1 cellular context compared by ENCODE assay signal in the genomic region with DNA sequence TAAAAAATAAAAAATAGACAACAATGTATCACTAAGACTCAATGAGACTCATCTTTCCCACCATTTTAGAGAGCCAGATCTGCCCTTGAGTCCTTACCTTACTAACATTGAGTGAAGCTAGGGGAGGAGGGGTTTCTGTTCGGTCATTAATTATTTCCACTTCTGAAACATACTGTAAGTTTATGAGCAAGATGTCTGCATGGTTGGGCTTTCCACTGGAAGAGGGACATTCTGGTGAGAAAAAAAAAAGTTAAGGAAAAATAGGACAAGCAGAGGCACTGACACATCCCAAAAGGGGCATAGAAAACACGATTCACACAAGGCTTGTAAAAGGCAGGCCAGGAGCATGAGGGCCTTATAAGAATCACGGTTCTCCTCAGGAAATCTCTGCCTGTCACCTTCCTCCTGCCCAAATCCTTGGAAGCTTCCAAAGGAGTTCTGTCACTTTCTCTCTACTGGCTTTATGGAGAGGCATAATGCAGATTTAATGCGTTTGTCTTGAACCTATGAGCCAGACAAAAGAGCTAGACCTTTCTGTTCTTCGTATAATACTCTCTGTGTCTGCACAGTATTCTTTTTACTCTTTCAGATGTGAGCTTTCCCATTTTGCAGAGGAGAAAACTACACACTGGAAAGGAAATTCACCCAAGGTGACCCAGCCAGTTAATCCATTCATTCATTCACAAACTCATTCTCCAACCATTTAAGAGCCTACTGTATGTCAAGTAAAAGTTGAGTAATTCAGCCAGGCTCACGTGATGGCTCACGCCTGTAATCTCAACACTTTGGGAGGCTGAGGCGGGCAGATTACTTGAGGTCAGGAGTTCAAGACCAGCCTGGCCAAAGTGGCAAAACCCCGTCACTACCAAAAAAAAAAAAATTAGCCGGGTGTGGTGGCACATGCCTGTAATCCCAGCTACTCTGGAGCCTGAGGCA.
TF ChIP-seq lines count a peak whose summit lies in the region.

No MANE protein-coding gene starts in this region.

TF ChIP-seq in HEK293, 187 proteins besides CTCF, POLR2A, EP300 and RAD21 (continues in another document):
- no peak for TF ChIP-seq ZNF324 (tag by site-specific recombination; IDR thresholded peaks at IDR 0.05)
- no peak for TF ChIP-seq ZEB2 (tag by site-specific recombination; IDR thresholded peaks at IDR 0.05)
- no peak for TF ChIP-seq ZNF157 (tag by site-specific recombination; IDR thresholded peaks at IDR 0.05)
- no peak for TF ChIP-seq ZNF623 (tag by site-specific recombination; IDR thresholded peaks at IDR 0.05)
- TF ChIP-seq ZNF514 (tag by site-specific recombination; IDR thresholded peaks at IDR 0.05), result no peak
- TF ChIP-seq ZNF214 (tag by site-specific recombination; IDR thresholded peaks at IDR 0.05; ENCODE audit: borderline replicate concordance), result no peak
- TF ChIP-seq ZNF610 (tag by site-specific recombination; IDR thresholded peaks at IDR 0.05; ENCODE audit: borderline replicate concordance), result no peak
- no peak for TF ChIP-seq ZFP69B (tag by site-specific recombination; IDR thresholded peaks at IDR 0.05)
- no peak for TF ChIP-seq MZF1 (tag by site-specific recombination; IDR thresholded peaks at IDR 0.05; ENCODE audit: borderline replicate concordance)
- TF ChIP-seq ZNF621 (tag by site-specific recombination; IDR thresholded peaks at IDR 0.05), result no peak
- TF ChIP-seq AEBP2 (tag by site-specific recombination; IDR thresholded peaks at IDR 0.05; ENCODE audit: borderline replicate concordance), result 0 out of 2 replicates have a peak, but pooled peaks have one; percentile 8
- TF ChIP-seq ZNF629 (tag by site-specific recombination; IDR thresholded peaks at IDR 0.05), result no peak
- TF ChIP-seq ZNF19 (tag by site-specific recombination; IDR thresholded peaks at IDR 0.05; ENCODE audit: low read depth), result no peak
- TF ChIP-seq ZNF2 (tag by site-specific recombination; IDR thresholded peaks at IDR 0.05), result no peak
- no peak for TF ChIP-seq ZNF341 (tag by site-specific recombination; IDR thresholded peaks at IDR 0.05; ENCODE audit: low read depth)
- TF ChIP-seq ZNF837 (tag by site-specific recombination; IDR thresholded peaks at IDR 0.05), result no peak
- TF ChIP-seq, protein P1, sequence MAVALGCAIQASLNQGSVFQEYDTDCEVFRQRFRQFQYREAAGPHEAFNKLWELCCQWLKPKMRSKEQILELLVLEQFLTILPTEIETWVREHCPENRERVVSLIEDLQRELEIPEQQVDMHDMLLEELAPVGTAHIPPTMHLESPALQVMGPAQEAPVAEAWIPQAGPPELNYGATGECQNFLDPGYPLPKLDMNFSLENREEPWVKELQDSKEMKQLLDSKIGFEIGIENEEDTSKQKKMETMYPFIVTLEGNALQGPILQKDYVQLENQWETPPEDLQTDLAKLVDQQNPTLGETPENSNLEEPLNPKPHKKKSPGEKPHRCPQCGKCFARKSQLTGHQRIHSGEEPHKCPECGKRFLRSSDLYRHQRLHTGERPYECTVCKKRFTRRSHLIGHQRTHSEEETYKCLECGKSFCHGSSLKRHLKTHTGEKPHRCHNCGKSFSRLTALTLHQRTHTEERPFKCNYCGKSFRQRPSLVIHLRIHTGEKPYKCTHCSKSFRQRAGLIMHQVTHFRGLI (tag by site-specific recombination; IDR thresholded peaks at IDR 0.05), result peak; percentile 93
- no peak for TF ChIP-seq ZNF391 (tag by site-specific recombination; IDR thresholded peaks at IDR 0.05; ENCODE audit: borderline replicate concordance, low read depth)
- no peak for TF ChIP-seq ZNF16 (tag by site-specific recombination; IDR thresholded peaks at IDR 0.05; ENCODE audit: low read depth)
- TF ChIP-seq ZBTB49 (tag by site-specific recombination; IDR thresholded peaks at IDR 0.05; ENCODE audit: low read depth), result no peak
- no peak for TF ChIP-seq ZNF292 (tag by site-specific recombination; IDR thresholded peaks at IDR 0.05; ENCODE audit: borderline replicate concordance, low read depth)
- TF ChIP-seq ZNF488 (tag by site-specific recombination; IDR thresholded peaks at IDR 0.05), result no peak
- TF ChIP-seq ZNF785 (tag by site-specific recombination; IDR thresholded peaks at IDR 0.05), result no peak
- no peak for TF ChIP-seq ZBTB8A (tag by site-specific recombination; IDR thresholded peaks at IDR 0.05)
- TF ChIP-seq ELK4 (IDR thresholded peaks at IDR 0.05; ENCODE audit: borderline replicate concordance, low read depth, low read length), result no peak
- TF ChIP-seq MYNN (tag by site-specific recombination; IDR thresholded peaks at IDR 0.05; ENCODE audit: borderline replicate concordance), result no peak
- no peak for TF ChIP-seq ZNF132 (tag by site-specific recombination; IDR thresholded peaks at IDR 0.05; ENCODE audit: borderline replicate concordance)
- TF ChIP-seq ZNF660 (tag by site-specific recombination; IDR thresholded peaks at IDR 0.05), result no peak
- no peak for TF ChIP-seq SP2 (tag by site-specific recombination; IDR thresholded peaks at IDR 0.05)
- no peak for TF ChIP-seq SP3 (tag by site-specific recombination; IDR thresholded peaks at IDR 0.05)
- TF ChIP-seq ZFHX2 (tag by site-specific recombination; conservative IDR thresholded peaks at IDR 0.05), result no peak
- TF ChIP-seq MEIS1 (CRISPR knock-in tag; IDR thresholded peaks at IDR 0.05; ENCODE audit: borderline replicate concordance), result no peak
- TF ChIP-seq ZNF223 (tag by site-specific recombination; IDR thresholded peaks at IDR 0.05), result 0 out of 2 replicates have a peak, but pooled peaks have one; percentile 34
- TF ChIP-seq PRDM1 (tag by site-specific recombination; IDR thresholded peaks at IDR 0.05), result peak; percentile 67
- no peak for TF ChIP-seq ZNF350 (tag by site-specific recombination; IDR thresholded peaks at IDR 0.05)
- no peak for TF ChIP-seq ZNF138 (tag by site-specific recombination; IDR thresholded peaks at IDR 0.05; ENCODE audit: borderline replicate concordance)
- TF ChIP-seq SCRT2 (tag by site-specific recombination; IDR thresholded peaks at IDR 0.05), result no peak
- TF ChIP-seq ZBTB21 (tag by site-specific recombination; IDR thresholded peaks at IDR 0.05), result no peak
- TF ChIP-seq SP7 (tag by site-specific recombination; IDR thresholded peaks at IDR 0.05), result peak; percentile 23; the same call in 1 of the 2 replicates
- no peak for TF ChIP-seq ZNF76 (tag by site-specific recombination; IDR thresholded peaks at IDR 0.05; ENCODE audit: borderline replicate concordance, low read depth)
- TF ChIP-seq HOXA7 (CRISPR knock-in tag; IDR thresholded peaks at IDR 0.05; ENCODE audit: borderline replicate concordance), result no peak
- TF ChIP-seq, protein P2, sequence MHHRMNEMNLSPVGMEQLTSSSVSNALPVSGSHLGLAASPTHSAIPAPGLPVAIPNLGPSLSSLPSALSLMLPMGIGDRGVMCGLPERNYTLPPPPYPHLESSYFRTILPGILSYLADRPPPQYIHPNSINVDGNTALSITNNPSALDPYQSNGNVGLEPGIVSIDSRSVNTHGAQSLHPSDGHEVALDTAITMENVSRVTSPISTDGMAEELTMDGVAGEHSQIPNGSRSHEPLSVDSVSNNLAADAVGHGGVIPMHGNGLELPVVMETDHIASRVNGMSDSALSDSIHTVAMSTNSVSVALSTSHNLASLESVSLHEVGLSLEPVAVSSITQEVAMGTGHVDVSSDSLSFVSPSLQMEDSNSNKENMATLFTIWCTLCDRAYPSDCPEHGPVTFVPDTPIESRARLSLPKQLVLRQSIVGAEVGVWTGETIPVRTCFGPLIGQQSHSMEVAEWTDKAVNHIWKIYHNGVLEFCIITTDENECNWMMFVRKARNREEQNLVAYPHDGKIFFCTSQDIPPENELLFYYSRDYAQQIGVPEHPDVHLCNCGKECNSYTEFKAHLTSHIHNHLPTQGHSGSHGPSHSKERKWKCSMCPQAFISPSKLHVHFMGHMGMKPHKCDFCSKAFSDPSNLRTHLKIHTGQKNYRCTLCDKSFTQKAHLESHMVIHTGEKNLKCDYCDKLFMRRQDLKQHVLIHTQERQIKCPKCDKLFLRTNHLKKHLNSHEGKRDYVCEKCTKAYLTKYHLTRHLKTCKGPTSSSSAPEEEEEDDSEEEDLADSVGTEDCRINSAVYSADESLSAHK (tag by site-specific recombination; IDR thresholded peaks at IDR 0.05), result no peak
- TF ChIP-seq, protein P3, sequence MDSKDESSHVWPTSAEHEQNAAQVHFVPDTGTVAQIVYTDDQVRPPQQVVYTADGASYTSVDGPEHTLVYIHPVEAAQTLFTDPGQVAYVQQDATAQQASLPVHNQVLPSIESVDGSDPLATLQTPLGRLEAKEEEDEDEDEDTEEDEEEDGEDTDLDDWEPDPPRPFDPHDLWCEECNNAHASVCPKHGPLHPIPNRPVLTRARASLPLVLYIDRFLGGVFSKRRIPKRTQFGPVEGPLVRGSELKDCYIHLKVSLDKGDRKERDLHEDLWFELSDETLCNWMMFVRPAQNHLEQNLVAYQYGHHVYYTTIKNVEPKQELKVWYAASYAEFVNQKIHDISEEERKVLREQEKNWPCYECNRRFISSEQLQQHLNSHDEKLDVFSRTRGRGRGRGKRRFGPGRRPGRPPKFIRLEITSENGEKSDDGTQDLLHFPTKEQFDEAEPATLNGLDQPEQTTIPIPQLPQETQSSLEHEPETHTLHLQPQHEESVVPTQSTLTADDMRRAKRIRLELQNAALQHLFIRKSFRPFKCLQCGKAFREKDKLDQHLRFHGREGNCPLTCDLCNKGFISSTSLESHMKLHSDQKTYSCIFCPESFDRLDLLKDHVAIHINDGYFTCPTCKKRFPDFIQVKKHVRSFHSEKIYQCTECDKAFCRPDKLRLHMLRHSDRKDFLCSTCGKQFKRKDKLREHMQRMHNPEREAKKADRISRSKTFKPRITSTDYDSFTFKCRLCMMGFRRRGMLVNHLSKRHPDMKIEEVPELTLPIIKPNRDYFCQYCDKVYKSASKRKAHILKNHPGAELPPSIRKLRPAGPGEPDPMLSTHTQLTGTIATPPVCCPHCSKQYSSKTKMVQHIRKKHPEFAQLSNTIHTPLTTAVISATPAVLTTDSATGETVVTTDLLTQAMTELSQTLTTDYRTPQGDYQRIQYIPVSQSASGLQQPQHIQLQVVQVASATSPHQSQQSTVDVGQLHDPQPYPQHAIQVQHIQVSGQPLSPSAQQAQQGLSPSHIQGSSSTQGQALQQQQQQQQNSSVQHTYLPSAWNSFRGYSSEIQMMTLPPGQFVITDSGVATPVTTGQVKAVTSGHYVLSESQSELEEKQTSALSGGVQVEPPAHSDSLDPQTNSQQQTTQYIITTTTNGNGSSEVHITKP (tag by site-specific recombination; IDR thresholded peaks at IDR 0.05), result peak; percentile 63
- no peak for TF ChIP-seq REPIN1 (tag by site-specific recombination; IDR thresholded peaks at IDR 0.05; ENCODE audit: low read depth)
- no peak for TF ChIP-seq ZNF777 (tag by site-specific recombination; IDR thresholded peaks at IDR 0.05; ENCODE audit: borderline replicate concordance)
- TF ChIP-seq, protein P4, sequence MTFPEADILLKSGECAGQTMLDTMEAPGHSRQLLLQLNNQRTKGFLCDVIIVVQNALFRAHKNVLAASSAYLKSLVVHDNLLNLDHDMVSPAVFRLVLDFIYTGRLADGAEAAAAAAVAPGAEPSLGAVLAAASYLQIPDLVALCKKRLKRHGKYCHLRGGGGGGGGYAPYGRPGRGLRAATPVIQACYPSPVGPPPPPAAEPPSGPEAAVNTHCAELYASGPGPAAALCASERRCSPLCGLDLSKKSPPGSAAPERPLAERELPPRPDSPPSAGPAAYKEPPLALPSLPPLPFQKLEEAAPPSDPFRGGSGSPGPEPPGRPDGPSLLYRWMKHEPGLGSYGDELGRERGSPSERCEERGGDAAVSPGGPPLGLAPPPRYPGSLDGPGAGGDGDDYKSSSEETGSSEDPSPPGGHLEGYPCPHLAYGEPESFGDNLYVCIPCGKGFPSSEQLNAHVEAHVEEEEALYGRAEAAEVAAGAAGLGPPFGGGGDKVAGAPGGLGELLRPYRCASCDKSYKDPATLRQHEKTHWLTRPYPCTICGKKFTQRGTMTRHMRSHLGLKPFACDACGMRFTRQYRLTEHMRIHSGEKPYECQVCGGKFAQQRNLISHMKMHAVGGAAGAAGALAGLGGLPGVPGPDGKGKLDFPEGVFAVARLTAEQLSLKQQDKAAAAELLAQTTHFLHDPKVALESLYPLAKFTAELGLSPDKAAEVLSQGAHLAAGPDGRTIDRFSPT (tag by site-specific recombination; IDR thresholded peaks at IDR 0.05), result 0 out of 2 replicates have a peak, but pooled peaks have one; percentile 17
